29 cellular contexts compared by ENCODE assay signal in genomic region chr14:100666851-100667250, GRCh38. TPM values are rescaled to one million over a fixed set of nuclear protein-coding genes. Genes with fewer than 3 reads are reported as not detected.
"Had no signal": no experiment of that assay in that cellular context is flagged by ENCODE, and none has a peak within 500 bp of the region (broad histone marks: within the 10 kb centered on the region; RNA-seq: fewer than 3 reads in every experiment).

No MANE protein-coding gene starts in this region.

- H3K9ac ChIP-seq: parathyroid adenoma had no signal

- H3K27me3 ChIP-seq: uterus had no signal

- H3K36me3 Mint-ChIP-seq: immature natural killer cell; naive thymus-derived CD8-positive, alpha-beta T cell; stimulated activated effector memory CD8-positive, alpha-beta T cell treated with anti-CD3 and anti-CD28 coated beads, Interleukin-12 subunit alpha, Interleukin-12 subunit beta, amount 100 ng/mL, for 72 hours; type B pancreatic cell had no signal

- H3K36me3 ChIP-seq: heart left ventricle, lower lobe of right lung, sigmoid colon, spleen, suprapubic skin, thoracic aorta, tibial artery, uterus had no signal

- H3K4me3 Mint-ChIP-seq: immature natural killer cell; naive thymus-derived CD8-positive, alpha-beta T cell; stimulated activated effector memory CD8-positive, alpha-beta T cell treated with anti-CD3 and anti-CD28 coated beads, Interleukin-12 subunit alpha, Interleukin-12 subunit beta, amount 100 ng/mL, for 72 hours; stimulated activated naive CD8-positive, alpha-beta T cell treated with anti-CD3 and anti-CD28 coated beads, Interleukin-15, Interleukin-2, amounts not matched to agents 100 ng/mL and 50 ng/mL, for 24 hours; type B pancreatic cell had no signal

- ATAC-seq: heart left ventricle; lower lobe of right lung; naive thymus-derived CD8-positive, alpha-beta T cell; psoas muscle; right cardiac atrium; stimulated activated effector memory CD8-positive, alpha-beta T cell treated with anti-CD3 and anti-CD28 coated beads, Interleukin-12 subunit alpha, Interleukin-12 subunit beta, amount 100 ng/mL, for 72 hours had no signal

- H3K79me2 ChIP-seq: parathyroid adenoma had no signal

- DNase-seq: glutamatergic neuron; hypothalamus; immature natural killer cell; lower lobe of right lung; mammary epithelial cell; mesenchymal stem cell; naive thymus-derived CD8-positive, alpha-beta T cell; nucleus accumbens; right cardiac atrium; sigmoid colon; small intestine; spleen; stimulated activated CD4-positive, alpha-beta T cell treated with anti-CD3 and anti-CD28 coated beads, Interleukin-4, amount 100 ng/mL, for 24 hours; stimulated activated naive CD4-positive, alpha-beta T cell; tibial artery; uterus had no signal

- H2AFZ ChIP-seq: parathyroid adenoma had no signal

- H3K9me3 Mint-ChIP-seq: naive thymus-derived CD8-positive, alpha-beta T cell; stimulated activated effector memory CD8-positive, alpha-beta T cell treated with anti-CD3 and anti-CD28 coated beads, Interleukin-12 subunit alpha, Interleukin-12 subunit beta, amount 100 ng/mL, for 72 hours; stimulated activated naive CD8-positive, alpha-beta T cell treated with anti-CD3 and anti-CD28 coated beads, Interleukin-15, Interleukin-2, amounts not matched to agents 100 ng/mL and 50 ng/mL, for 24 hours; type B pancreatic cell had no signal

- H3K27ac Mint-ChIP-seq: immature natural killer cell; naive thymus-derived CD8-positive, alpha-beta T cell; stimulated activated effector memory CD8-positive, alpha-beta T cell treated with anti-CD3 and anti-CD28 coated beads, Interleukin-12 subunit alpha, Interleukin-12 subunit beta, amount 100 ng/mL, for 72 hours; stimulated activated naive CD8-positive, alpha-beta T cell treated with anti-CD3 and anti-CD28 coated beads, Interleukin-15, Interleukin-2, amounts not matched to agents 100 ng/mL and 50 ng/mL, for 24 hours; type B pancreatic cell had no signal

- H3K9me3 ChIP-seq: heart left ventricle, lower lobe of right lung, psoas muscle, sigmoid colon, spleen, suprapubic skin, thoracic aorta, tibial artery, uterus had no signal

- H3K4me3 ChIP-seq: heart left ventricle, lower lobe of right lung, psoas muscle, sigmoid colon, spleen, suprapubic skin, thoracic aorta, tibial artery, uterus had no signal

- H3K4me1 ChIP-seq: parathyroid adenoma, psoas muscle, tibial artery, uterus had no signal

- H3K27ac ChIP-seq: heart left ventricle, lower lobe of right lung, parathyroid adenoma, psoas muscle, sigmoid colon, suprapubic skin, thoracic aorta, tibial artery, uterus had no signal

- FAIRE-seq: islet of Langerhans, small intestine had no signal

RNA-seq across cellular contexts. Expression of gene DLK1, which starts 59.8 kb away (rescaled TPM):
- total RNA-seq: kidney epithelial cell; lower lobe of right lung; mammary epithelial cell; naive thymus-derived CD8-positive, alpha-beta T cell; posterior vena cava; renal cortical epithelial cell; right cardiac atrium; subcutaneous adipose tissue; suprapubic skin; thoracic aorta had no signal
- polyA plus RNA-seq: immature natural killer cell; mammary epithelial cell; naive thymus-derived CD8-positive, alpha-beta T cell; spleen had no signal
